27 cellular contexts compared by ENCODE assay signal in the genomic region with DNA sequence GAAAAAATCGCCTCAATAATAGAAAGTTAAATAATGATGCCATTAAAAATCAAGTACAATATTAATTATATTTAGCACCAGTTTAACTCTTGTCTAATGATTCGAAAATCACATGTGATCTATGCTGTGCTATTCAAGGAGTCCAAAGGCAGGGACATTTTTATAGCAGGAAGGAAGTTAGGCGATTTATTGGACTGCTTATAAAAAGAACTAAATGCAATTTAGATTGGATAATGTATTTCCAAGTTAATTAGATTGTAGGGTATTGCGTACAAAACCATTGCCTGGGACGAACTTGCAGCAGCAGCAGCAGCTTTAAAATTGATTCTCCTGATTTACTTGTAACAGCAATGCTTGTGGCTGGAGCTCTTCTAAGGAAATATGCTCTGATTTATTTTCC.
A peak's percentile ranks its signal among the peaks of the same experiment; 100 is the strongest.
DNase-seq lines count a peak whose midpoint lies in the region; ATAC-seq, FAIRE-seq and TF ChIP-seq lines count a peak whose summit lies in the region.
"Had no signal": no experiment of that assay in that cellular context is flagged by ENCODE, and none has a peak within 500 bp of the region (broad histone marks: within the 10 kb centered on the region; RNA-seq: fewer than 3 reads in every experiment).

No MANE protein-coding gene starts in this region.

- H3K9me3 ChIP-seq in HEK293 (ENCODE audit: control insufficient read depth, insufficient read depth, low read depth, low read length): no peaks in the 10 kb centered on the region
- no peaks in the 10 kb centered on the region for H3K9me3 ChIP-seq in mucosa of descending colon
- no peaks in the 10 kb centered on the region for H3K9me3 ChIP-seq in kidney (ENCODE audit: control insufficient read depth in 1 of 2, low read length in 2 of 2)
- H3K9me3 ChIP-seq: SJSA1 had no signal

- POLR2A ChIA-PET in HEK293 (lab: Yijun Ruan, JAX): interaction anchor here (0.6 kb wide), 1 partner anchor 24 kb away, joined by 3 read pairs; no protein-coding TSS in a partner anchor

- intact Hi-C loops in mucosa of descending colon (cut with DNase I, micrococcal nuclease): no loop called here
- intact Hi-C loops in kidney (cut with DNase I): no loop called here

- FAIRE-seq in kidney (lab: Jason Lieb, UNC): no peak
- FAIRE-seq: A204.1, GM18507 had no signal

- no peak overlapping the region for H3K4me3 ChIP-seq in HEK293 (ENCODE audit: low read depth, low read length)
- H3K4me3 ChIP-seq in mucosa of descending colon: no peak overlapping the region
- H3K4me3 ChIP-seq in kidney (ENCODE audit: low read length in 2 of 2): no peak overlapping the region
- H3K4me3 ChIP-seq: BLaER1 treated with 17β-estradiol and CSF1 and Interleukin-3, amounts not matched to agents 10 nM and 100 nM; GM23248; PC-9; SJSA1 had no signal

- DNase-seq in NCI-H82 treated with DMSO at 0.1 percent for 48 hours (lab: John Stamatoyannopoulos, UW; ENCODE audit: unreplicated experiment): peak; percentile 82
- DNase-seq in mucosa of descending colon: no peak
- no peak for DNase-seq in GOT3 (lab: John Stamatoyannopoulos, UW)
- no peak for DNase-seq in cerebellar cortex (ENCODE audit: low spot score)
- no peak for DNase-seq in kidney
- no peak for DNase-seq in glomerular visceral epithelial cell (ENCODE audit: extremely low spot score)
- DNase-seq: AML-193; CD4-positive, alpha-beta T cell; DMS53; GM23248; H9; HFFc6; NCI-H1092 treated with DMSO at 0.1 percent for 48 hours; NCI-H146; NCI-H1930; NCI-H2107; NCI-H526 treated with DMSO at 0.1 percent for 48 hours; NK-92 treated with Interleukin-12 subunit alpha and Interleukin-12 subunit beta, amount 100 ng/mL, for 24 hours; PC-9 had no signal

- TF ChIP-seq CTCF in HEK293 (tag by site-specific recombination; IDR thresholded peaks at IDR 0.05): no peak
- no peak for TF ChIP-seq CTCF in mucosa of descending colon (IDR thresholded peaks at IDR 0.05)
- TF ChIP-seq CTCF in kidney (IDR thresholded peaks at IDR 0.05; ENCODE audit: borderline replicate concordance, extremely low read depth, insufficient read depth): no peak

- H3K36me3 ChIP-seq in HEK293 (ENCODE audit: control insufficient read depth in 2 of 2, insufficient read depth in 1 of 2, low read length in 2 of 2) (peaks cover 0 to 9% of the 10 kb centered on the region in 2 experiments; a peak in 2 of 3 replicates), mucosa of descending colon (ENCODE audit: low read depth) (no peaks in the 10 kb centered on the region), kidney (ENCODE audit: control insufficient read depth in 1 of 2, insufficient read depth in 2 of 2, low read length in 2 of 2) (peaks cover 2 to 5% of the 10 kb centered on the region in 2 donors)

- H3K9ac ChIP-seq in kidney (ENCODE audit: low read length in 2 of 2): no peak overlapping the region
- H3K9ac ChIP-seq: BLaER1 treated with 17β-estradiol and CSF1 and Interleukin-3, amounts not matched to agents 10 nM and 100 nM; GM23248; KMS-11 had no signal

- CTCF ChIA-PET in HEK293 (lab: Yijun Ruan, JAX): interaction anchor here (1.7 kb wide), 1 partner anchor 251 kb away, joined by 8 read pairs; no protein-coding TSS in a partner anchor

- peak; percentile 57 for ATAC-seq in mucosa of descending colon
- ATAC-seq: Right ventricle myocardium inferior had no signal

- peaks cover 12% of the 10 kb centered on the region for H3K4me1 ChIP-seq in HEK293 (ENCODE audit: control insufficient read depth, insufficient read depth, low read length)
- H3K4me1 ChIP-seq in mucosa of descending colon (ENCODE audit: low read depth): peaks cover 19% of the 10 kb centered on the region
- H3K4me1 ChIP-seq in kidney (ENCODE audit: control insufficient read depth in 1 of 2, insufficient read depth in 1 of 2, low read depth in 1 of 2, low read length in 2 of 2): no peaks in the 10 kb centered on the region

- H3K27ac ChIP-seq in HEK293 (ENCODE audit: extremely low read depth, low read depth, low read length) (no peak overlapping the region), angular gyrus (ENCODE audit: low read depth, low read length) (peak overlapping the region; percentile 3), kidney (ENCODE audit: low read depth in 2 of 2, low read length in 2 of 2) (no peak overlapping the region)
- H3K27ac ChIP-seq: BLaER1 treated with 17β-estradiol and CSF1 and Interleukin-3, amounts not matched to agents 10 nM and 100 nM; GM23248; KMS-11; PC-9; SJSA1 had no signal

TF ChIP-seq in HEK293, 187 proteins besides CTCF, POLR2A, EP300 and RAD21:
- TF ChIP-seq, protein P1, sequence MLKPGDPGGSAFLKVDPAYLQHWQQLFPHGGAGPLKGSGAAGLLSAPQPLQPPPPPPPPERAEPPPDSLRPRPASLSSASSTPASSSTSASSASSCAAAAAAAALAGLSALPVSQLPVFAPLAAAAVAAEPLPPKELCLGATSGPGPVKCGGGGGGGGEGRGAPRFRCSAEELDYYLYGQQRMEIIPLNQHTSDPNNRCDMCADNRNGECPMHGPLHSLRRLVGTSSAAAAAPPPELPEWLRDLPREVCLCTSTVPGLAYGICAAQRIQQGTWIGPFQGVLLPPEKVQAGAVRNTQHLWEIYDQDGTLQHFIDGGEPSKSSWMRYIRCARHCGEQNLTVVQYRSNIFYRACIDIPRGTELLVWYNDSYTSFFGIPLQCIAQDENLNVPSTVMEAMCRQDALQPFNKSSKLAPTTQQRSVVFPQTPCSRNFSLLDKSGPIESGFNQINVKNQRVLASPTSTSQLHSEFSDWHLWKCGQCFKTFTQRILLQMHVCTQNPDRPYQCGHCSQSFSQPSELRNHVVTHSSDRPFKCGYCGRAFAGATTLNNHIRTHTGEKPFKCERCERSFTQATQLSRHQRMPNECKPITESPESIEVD (tag by site-specific recombination; IDR thresholded peaks at IDR 0.05): peak; percentile 68
- TF ChIP-seq KLF8 (tag by site-specific recombination; IDR thresholded peaks at IDR 0.05): no peak
- no peak for TF ChIP-seq ZNF354C (tag by site-specific recombination; IDR thresholded peaks at IDR 0.05; ENCODE audit: borderline replicate concordance, low read depth)
- TF ChIP-seq, protein P2, sequence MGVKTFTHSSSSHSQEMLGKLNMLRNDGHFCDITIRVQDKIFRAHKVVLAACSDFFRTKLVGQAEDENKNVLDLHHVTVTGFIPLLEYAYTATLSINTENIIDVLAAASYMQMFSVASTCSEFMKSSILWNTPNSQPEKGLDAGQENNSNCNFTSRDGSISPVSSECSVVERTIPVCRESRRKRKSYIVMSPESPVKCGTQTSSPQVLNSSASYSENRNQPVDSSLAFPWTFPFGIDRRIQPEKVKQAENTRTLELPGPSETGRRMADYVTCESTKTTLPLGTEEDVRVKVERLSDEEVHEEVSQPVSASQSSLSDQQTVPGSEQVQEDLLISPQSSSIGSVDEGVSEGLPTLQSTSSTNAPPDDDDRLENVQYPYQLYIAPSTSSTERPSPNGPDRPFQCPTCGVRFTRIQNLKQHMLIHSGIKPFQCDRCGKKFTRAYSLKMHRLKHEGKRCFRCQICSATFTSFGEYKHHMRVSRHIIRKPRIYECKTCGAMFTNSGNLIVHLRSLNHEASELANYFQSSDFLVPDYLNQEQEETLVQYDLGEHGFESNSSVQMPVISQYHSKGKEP (tag by site-specific recombination; IDR thresholded peaks at IDR 0.05): peak; percentile 53; the same call in 1 of the 2 replicates
